In the genomic region with DNA sequence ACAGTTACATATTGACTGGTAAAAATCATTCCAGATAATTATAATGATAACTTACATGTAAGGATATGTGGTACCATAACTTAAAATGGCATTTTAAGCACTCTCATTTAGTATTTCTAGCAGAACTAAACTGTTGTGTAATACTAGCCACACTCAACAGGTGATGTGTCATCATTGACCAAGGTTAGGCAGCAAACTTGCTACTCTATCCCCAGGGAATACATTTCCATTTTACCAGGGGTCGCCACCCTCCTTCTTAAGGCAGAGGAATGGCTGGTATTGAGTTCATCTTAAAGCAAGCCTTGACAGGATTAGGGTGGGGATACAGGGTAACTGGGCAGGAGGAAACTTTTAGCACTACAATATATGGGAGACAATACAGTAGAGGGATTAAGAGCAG, we compare ENCODE assay signal across 19 cellular contexts.
"Had no signal": no experiment of that assay in that cellular context is flagged by ENCODE, and none has a peak within 500 bp of the region (broad histone marks: within the 10 kb centered on the region; RNA-seq: fewer than 3 reads in every experiment).

No MANE protein-coding gene starts in this region.

- H3K27ac ChIP-seq: esophagus muscularis mucosa, right atrium auricular region, transverse colon had no signal

- ATAC-seq: activated naive CD4-positive, alpha-beta T cell treated with anti-CD3 and anti-CD28 coated beads, Interleukin-2, amount 50 U/mL, for 72 hours; activated T-cell treated with anti-CD3 and anti-CD28 coated beads, Interleukin-2, amount 50 U/mL, for 72 hours; natural killer cell treated with Interleukin-12 subunit alpha and Interleukin-12 subunit beta and Interleukin-15 and Interleukin-18, amount 100 ng/mL, for 72 hours had no signal

- DNase-seq: activated CD4-positive, alpha-beta T cell treated with anti-CD3 and anti-CD28 coated beads, Interleukin-2, amount 10 ng/mL, durations not matched to agents 7 days and 5 days; activated CD8-positive, alpha-beta memory T cell treated with anti-CD3 and anti-CD28 coated beads, Interleukin-2, amount 50 U/mL, for 48 hours; activated gamma-delta T cell; activated T-cell treated with anti-CD3 and anti-CD28 coated beads, Interleukin-2, amount 50 U/mL, for 72 hours; amniotic stem cell; cerebellar nuclear complex; effector memory CD4-positive, alpha-beta T cell; hypothalamus; kidney glomerular epithelial cell; mesendoderm; stimulated activated CD4-positive, alpha-beta T cell treated with anti-CD3 and anti-CD28 coated beads, Interleukin-4, amount 100 ng/mL, for 4 hours; stimulated activated CD8-positive, alpha-beta memory T cell treated with anti-CD3 and anti-CD28 coated beads, Interleukin-4, amount 100 ng/mL, for 48 hours; stimulated activated naive CD4-positive, alpha-beta T cell treated with Interleukin-2 at 50 U/mL for 16 hours; transverse colon had no signal

- H3K9me3 ChIP-seq: esophagus muscularis mucosa, right atrium auricular region, transverse colon had no signal

- H3K27me3 ChIP-seq: esophagus muscularis mucosa, right atrium auricular region, transverse colon had no signal

- H3K36me3 ChIP-seq: esophagus muscularis mucosa, right atrium auricular region, transverse colon had no signal

- H3K4me2 ChIP-seq: smooth muscle cell had no signal

- H3K4me3 ChIP-seq: esophagus muscularis mucosa, right atrium auricular region, smooth muscle cell, transverse colon had no signal

- H3K4me1 ChIP-seq: right atrium auricular region, transverse colon had no signal
